ENCODE assay signal across 2 cellular contexts in the genomic region with DNA sequence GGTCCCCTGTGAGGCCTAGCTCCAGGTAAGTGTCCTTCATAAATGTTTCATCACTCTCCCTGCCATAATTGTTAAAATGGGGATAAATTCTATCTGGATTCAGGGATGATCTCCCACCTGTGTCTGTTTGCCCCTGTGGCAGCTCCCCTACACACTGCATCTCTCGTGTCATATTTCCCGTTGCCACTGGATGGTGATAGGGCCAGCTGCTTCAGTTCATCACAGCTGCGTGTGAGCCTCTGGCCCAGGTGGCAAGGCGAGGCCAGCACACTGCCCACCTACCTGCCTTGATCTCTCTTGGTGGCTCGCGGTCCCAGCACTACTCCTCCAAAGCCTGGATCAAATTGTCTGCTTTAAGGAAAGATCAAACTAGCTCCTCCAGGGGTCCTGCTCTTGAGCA.
TF ChIP-seq lines count a peak whose summit lies in the region.

No MANE protein-coding gene starts in this region.

TF ChIP-seq in HCT116, 20 proteins besides CTCF, POLR2A, EP300 and RAD21 (continued from another document):
- TF ChIP-seq ZFX (IDR thresholded peaks at IDR 0.05) (no peak), YY1 (IDR thresholded peaks at IDR 0.05; ENCODE audit: extremely low read depth, insufficient replicate concordance, low read depth, low read length) (no peak), SIN3A (IDR thresholded peaks at IDR 0.05; ENCODE audit: low read depth) (no peak), EZH2phosphoT487 (IDR thresholded peaks at IDR 0.05; ENCODE audit: borderline replicate concordance) (no peak), EGR1 (IDR thresholded peaks at IDR 0.05; ENCODE audit: low read depth) (no peak), CBX3 (IDR thresholded peaks at IDR 0.05; ENCODE audit: low read depth) (no peak), ZNF274 (IDR thresholded peaks at IDR 0.05; ENCODE audit: low read depth, low read length) (no peak), ELF1 (IDR thresholded peaks at IDR 0.05; ENCODE audit: borderline replicate concordance, low read depth) (no peak)
- TF ChIP-seq, protein P1, sequence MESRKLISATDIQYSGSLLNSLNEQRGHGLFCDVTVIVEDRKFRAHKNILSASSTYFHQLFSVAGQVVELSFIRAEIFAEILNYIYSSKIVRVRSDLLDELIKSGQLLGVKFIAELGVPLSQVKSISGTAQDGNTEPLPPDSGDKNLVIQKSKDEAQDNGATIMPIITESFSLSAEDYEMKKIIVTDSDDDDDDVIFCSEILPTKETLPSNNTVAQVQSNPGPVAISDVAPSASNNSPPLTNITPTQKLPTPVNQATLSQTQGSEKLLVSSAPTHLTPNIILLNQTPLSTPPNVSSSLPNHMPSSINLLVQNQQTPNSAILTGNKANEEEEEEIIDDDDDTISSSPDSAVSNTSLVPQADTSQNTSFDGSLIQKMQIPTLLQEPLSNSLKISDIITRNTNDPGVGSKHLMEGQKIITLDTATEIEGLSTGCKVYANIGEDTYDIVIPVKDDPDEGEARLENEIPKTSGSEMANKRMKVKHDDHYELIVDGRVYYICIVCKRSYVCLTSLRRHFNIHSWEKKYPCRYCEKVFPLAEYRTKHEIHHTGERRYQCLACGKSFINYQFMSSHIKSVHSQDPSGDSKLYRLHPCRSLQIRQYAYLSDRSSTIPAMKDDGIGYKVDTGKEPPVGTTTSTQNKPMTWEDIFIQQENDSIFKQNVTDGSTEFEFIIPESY (IDR thresholded peaks at IDR 0.05; ENCODE audit: extremely low read depth, insufficient replicate concordance, low read length), result no peak
- TF ChIP-seq, protein P2, sequence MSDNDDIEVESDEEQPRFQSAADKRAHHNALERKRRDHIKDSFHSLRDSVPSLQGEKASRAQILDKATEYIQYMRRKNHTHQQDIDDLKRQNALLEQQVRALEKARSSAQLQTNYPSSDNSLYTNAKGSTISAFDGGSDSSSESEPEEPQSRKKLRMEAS (IDR thresholded peaks at IDR 0.05), result no peak

TF ChIP-seq in H1, 55 proteins besides CTCF, POLR2A, EP300 and RAD21 (continued from another document):
- TF ChIP-seq, protein P3, sequence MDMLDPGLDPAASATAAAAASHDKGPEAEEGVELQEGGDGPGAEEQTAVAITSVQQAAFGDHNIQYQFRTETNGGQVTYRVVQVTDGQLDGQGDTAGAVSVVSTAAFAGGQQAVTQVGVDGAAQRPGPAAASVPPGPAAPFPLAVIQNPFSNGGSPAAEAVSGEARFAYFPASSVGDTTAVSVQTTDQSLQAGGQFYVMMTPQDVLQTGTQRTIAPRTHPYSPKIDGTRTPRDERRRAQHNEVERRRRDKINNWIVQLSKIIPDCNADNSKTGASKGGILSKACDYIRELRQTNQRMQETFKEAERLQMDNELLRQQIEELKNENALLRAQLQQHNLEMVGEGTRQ (IDR thresholded peaks at IDR 0.05; ENCODE audit: low read length), result no peak
